ENCODE assay signal across 8 cellular contexts in genomic region chr3:112531358-112531781, GRCh38. TPM values are rescaled to one million over a fixed set of nuclear protein-coding genes. Genes with fewer than 3 reads are reported as not detected.
A peak's percentile ranks its signal among the peaks of the same experiment; 100 is the strongest.
DNase-seq lines count a peak whose midpoint lies in the region; ATAC-seq and TF ChIP-seq lines count a peak whose summit lies in the region.

No MANE protein-coding gene starts in this region.

- 5% methylated on average over 1 of the region's 1 CpG for WGBS in esophagus muscularis mucosa

- TF ChIP-seq EP300 in esophagus muscularis mucosa (IDR thresholded peaks at IDR 0.05): no peak

- no peaks in the 10 kb centered on the region for H3K9me3 ChIP-seq in Peyer's patch
- no peaks in the 10 kb centered on the region for H3K9me3 ChIP-seq in esophagus muscularis mucosa

- TF ChIP-seq CTCF in 22Rv1 (IDR thresholded peaks at IDR 0.05): peak; percentile 72
- TF ChIP-seq CTCF in GM10248 (IDR thresholded peaks at IDR 0.05; ENCODE audit: control extremely low read depth, extremely low read depth, low read depth, missing control alignments): peak; percentile 27
- TF ChIP-seq CTCF in Peyer's patch (IDR thresholded peaks at IDR 0.05): peak; percentile 26 to 71 (median 58)
- TF ChIP-seq CTCF in esophagus muscularis mucosa (IDR thresholded peaks at IDR 0.05): peak; percentile 46 to 56 (median 48)

- POLR2A ChIA-PET in GM10248 (lab: Yijun Ruan, JAX): no interaction called here

- intact Hi-C loops in esophagus muscularis mucosa (cut with DNase I): loop anchor here (5.0 kb wide), 1 partner anchor 239 kb away; the partner anchor contains the start of gene SLC9C1

- H3K27me3 ChIP-seq in Peyer's patch: no peaks in the 10 kb centered on the region
- H3K27me3 ChIP-seq in esophagus muscularis mucosa: no peaks in the 10 kb centered on the region

- TF ChIP-seq POLR2A in Peyer's patch (IDR thresholded peaks at IDR 0.05) (no peak), esophagus muscularis mucosa (IDR thresholded peaks at IDR 0.05; ENCODE audit: low read depth) (no peak)

- H3K4me1 ChIP-seq in Peyer's patch: no peaks in the 10 kb centered on the region
- H3K4me1 ChIP-seq in esophagus muscularis mucosa: no peaks in the 10 kb centered on the region

- H3K27ac ChIP-seq in 22Rv1: no peak overlapping the region
- H3K27ac ChIP-seq in Peyer's patch: no peak overlapping the region
- H3K27ac ChIP-seq in esophagus muscularis mucosa (replicated peaks in 1 of 4): no peak overlapping the region

- H3K36me3 ChIP-seq in Peyer's patch (peaks cover 0 to 74% (median 0%) of the 10 kb centered on the region in 3 donors), esophagus muscularis mucosa (peaks cover 24 to 91% (median 51%) of the 10 kb centered on the region in 4 donors)

- ATAC-seq in GM19324 (IDR thresholded peaks at IDR 0.05; ENCODE audit: low FRiP score, unreplicated experiment) (no peak), GM18498 (IDR thresholded peaks at IDR 0.05; ENCODE audit: unreplicated experiment) (no peak)

- CTCF ChIA-PET in GM10248 (lab: Yijun Ruan, JAX): interaction anchor here (0.6 to 1.4 kb wide), 11 partner anchors 9 to 420 kb away, joined by 3 to 10 read pairs (median 3); partner anchors contain the start of gene SLC9C1

- DNase-seq in GM10248 (ENCODE audit: extremely low spot score) (peak; percentile 26), Peyer's patch (no peak), esophagus muscularis mucosa (ENCODE audit: extremely low spot score) (no peak), renal cortical epithelial cell (ENCODE audit: low read depth) (peak; percentile 55)
- no peak for DNase-seq in activated CD4-positive, CD25-positive, alpha-beta regulatory T cell (lab: John Stamatoyannopoulos, UW)

- H3K4me3 ChIP-seq in Peyer's patch (no peak overlapping the region), esophagus muscularis mucosa (no peak overlapping the region)

RNA-seq across cellular contexts. Expression of gene ATG3, which starts 30.4 kb away (rescaled TPM):
- total RNA-seq in Peyer's patch (10 to 100 TPM; 52.0 to 86.3 (median 56.4) TPM), esophagus muscularis mucosa (10 to 100 TPM; 41.3 to 60.3 (median 57.2) TPM), renal cortical epithelial cell (57.1 and 77.3 TPM in 2 replicates)

RNA-seq across cellular contexts. Expression of gene SLC35A5, which starts 30.5 kb away (rescaled TPM):
- total RNA-seq in Peyer's patch (10 to 100 TPM in 3 of 4 donors, 1 to 10 TPM in 1; 9.9 to 57.1 (median 31.0) TPM), esophagus muscularis mucosa (10 to 100 TPM; 18.6 to 28.7 (median 22.8) TPM), renal cortical epithelial cell (32.0 and 70.2 TPM in 2 replicates)

RNA-seq across cellular contexts. Expression of gene BTLA, which starts 32.1 kb away (rescaled TPM):
- 10 to 100 TPM in 1 of 4 donors, 1 to 10 TPM in 2, not detected in 1; 1.2 to 27.2 (median 1.8) TPM for total RNA-seq in Peyer's patch
- 1 to 10 TPM in 1 of 4 donors, not detected in 3; 1.5 TPM for total RNA-seq in esophagus muscularis mucosa
- 0.10 and 0.17 TPM in 2 replicates for total RNA-seq in renal cortical epithelial cell

Comparison
In these comparisons a context has a peak if more than half of its experiments do, and no peak if none do; other contexts are left out.
1. DNase-seq: peak in GM10248 (single experiment) and renal cortical epithelial cell (single experiment); none in Peyer's patch (0 of 3), esophagus muscularis mucosa (single experiment) and activated CD4-positive, CD25-positive, alpha-beta regulatory T cell (0 of 4).
2. Peak in every context shown above with its lines, with median percentiles within 50 percentile points of each other: CTCF ChIP-seq.